11 cellular contexts compared by ENCODE assay signal in genomic region chr7:111477462-111478225, GRCh38.
"Had no signal": no experiment of that assay in that cellular context is flagged by ENCODE, and none has a peak within 500 bp of the region (broad histone marks: within the 10 kb centered on the region; RNA-seq: fewer than 3 reads in every experiment).

No MANE protein-coding gene starts in this region.

- H3K4me3 ChIP-seq: GM23248, GM23338, HAP-1 had no signal

- H3K4me1 ChIP-seq: HAP-1 had no signal

- H3K9me3 Mint-ChIP-seq: HFFc6 had no signal

- H3K9ac ChIP-seq: GM23248 had no signal

- H3K36me3 ChIP-seq: HAP-1 had no signal

- H3K4me2 ChIP-seq: GM23338 had no signal

- H3K27ac Mint-ChIP-seq: GM23338, H9, HFFc6 had no signal

- DNase-seq: GM23248, GOT3, H7, H9, HCEC 1CT, HFFc6 had no signal

- H3K4me3 Mint-ChIP-seq: GM23338, H9, HFFc6 had no signal

- H3K4me1 Mint-ChIP-seq: GM23338, H9 had no signal

- H3K9me3 ChIP-seq: HAP-1 had no signal

- H2AFZ ChIP-seq: GM23248, GM23338 had no signal

- FAIRE-seq: H1, H54 had no signal

- H3K27ac ChIP-seq: GM23248 had no signal

- ATAC-seq: GM23338, HCT116 had no signal
